1 cellular context compared by ENCODE assay signal in the genomic region with DNA sequence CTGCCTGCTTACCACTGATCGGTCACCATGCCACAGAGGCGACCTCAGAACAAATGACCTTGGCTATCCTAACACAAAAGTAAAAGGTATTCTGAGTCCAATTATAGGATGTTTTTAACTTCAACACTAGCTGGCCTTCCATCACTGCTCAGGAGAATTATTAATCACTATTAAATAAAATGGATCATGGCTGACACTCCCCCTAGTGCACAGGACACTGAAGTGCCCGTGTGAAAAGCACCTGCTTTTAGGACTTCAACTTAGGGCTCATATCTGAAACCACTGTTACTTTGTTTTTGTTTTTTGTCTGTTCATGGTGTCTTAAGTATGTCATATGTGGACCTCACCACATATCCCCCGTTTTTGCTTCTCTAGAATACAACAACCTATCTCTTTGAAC.
TF ChIP-seq lines count a peak whose summit lies in the region.

No MANE protein-coding gene starts in this region.

TF ChIP-seq in GM12878, 131 proteins besides CTCF, POLR2A, EP300 and RAD21:
- TF ChIP-seq, protein P1, sequence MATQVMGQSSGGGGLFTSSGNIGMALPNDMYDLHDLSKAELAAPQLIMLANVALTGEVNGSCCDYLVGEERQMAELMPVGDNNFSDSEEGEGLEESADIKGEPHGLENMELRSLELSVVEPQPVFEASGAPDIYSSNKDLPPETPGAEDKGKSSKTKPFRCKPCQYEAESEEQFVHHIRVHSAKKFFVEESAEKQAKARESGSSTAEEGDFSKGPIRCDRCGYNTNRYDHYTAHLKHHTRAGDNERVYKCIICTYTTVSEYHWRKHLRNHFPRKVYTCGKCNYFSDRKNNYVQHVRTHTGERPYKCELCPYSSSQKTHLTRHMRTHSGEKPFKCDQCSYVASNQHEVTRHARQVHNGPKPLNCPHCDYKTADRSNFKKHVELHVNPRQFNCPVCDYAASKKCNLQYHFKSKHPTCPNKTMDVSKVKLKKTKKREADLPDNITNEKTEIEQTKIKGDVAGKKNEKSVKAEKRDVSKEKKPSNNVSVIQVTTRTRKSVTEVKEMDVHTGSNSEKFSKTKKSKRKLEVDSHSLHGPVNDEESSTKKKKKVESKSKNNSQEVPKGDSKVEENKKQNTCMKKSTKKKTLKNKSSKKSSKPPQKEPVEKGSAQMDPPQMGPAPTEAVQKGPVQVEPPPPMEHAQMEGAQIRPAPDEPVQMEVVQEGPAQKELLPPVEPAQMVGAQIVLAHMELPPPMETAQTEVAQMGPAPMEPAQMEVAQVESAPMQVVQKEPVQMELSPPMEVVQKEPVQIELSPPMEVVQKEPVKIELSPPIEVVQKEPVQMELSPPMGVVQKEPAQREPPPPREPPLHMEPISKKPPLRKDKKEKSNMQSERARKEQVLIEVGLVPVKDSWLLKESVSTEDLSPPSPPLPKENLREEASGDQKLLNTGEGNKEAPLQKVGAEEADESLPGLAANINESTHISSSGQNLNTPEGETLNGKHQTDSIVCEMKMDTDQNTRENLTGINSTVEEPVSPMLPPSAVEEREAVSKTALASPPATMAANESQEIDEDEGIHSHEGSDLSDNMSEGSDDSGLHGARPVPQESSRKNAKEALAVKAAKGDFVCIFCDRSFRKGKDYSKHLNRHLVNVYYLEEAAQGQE (IDR thresholded peaks at IDR 0.05; ENCODE audit: low read depth, low read length) = no peak
- TF ChIP-seq SMC3 (IDR thresholded peaks at IDR 0.05; ENCODE audit: borderline replicate concordance, low read length) (peak; percentile 30; the same call in 1 of the 2 replicates), BHLHE40 (IDR thresholded peaks at IDR 0.05; ENCODE audit: borderline replicate concordance in 1 of 2, low read depth in 2 of 2, low read length in 1 of 2) (no peak), E2F8 (IDR thresholded peaks at IDR 0.05; ENCODE audit: low read depth, partially characterized antibody) (no peak), ESRRA (IDR thresholded peaks at IDR 0.05; ENCODE audit: low read length) (no peak), IRF4 (IDR thresholded peaks at IDR 0.05; ENCODE audit: low read depth, low read length) (no peak)
TF ChIP-seq in GM12878: peak in this region for 1.
